10 cellular contexts compared by ENCODE assay signal in the genomic region with DNA sequence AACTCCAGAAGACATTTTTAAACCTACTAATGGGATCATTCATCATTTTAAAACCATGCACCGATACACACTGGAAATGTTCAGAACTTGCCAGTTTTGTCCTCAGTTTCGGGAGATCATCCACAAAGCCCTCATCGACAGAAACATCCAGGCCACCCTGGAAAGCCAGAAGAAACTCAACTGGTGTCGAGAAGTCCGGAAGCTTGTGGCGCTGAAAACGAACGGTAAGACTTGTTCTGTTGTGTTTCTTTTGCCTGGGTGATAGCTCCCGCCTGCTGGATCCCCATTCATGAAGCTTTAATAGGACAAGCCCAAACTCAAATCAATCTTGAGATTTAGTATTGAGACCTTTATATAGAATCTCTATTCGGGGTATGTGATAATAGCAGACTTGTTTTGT.
DNase-seq lines count a peak whose midpoint lies in the region; ATAC-seq and TF ChIP-seq lines count a peak whose summit lies in the region.
"Had no signal": no experiment of that assay in that cellular context is flagged by ENCODE, and none has a peak within 500 bp of the region (broad histone marks: within the 10 kb centered on the region; RNA-seq: fewer than 3 reads in every experiment).

No MANE protein-coding gene starts in this region.

- ATAC-seq in RWPE2 (ENCODE audit: low read depth) (no peak), HG02763 (IDR thresholded peaks at IDR 0.05; ENCODE audit: unreplicated experiment) (no peak)

- H3K36me3 ChIP-seq in DOHH2 (ENCODE audit: control insufficient read depth, low read length), result peaks cover 24% of the 10 kb centered on the region
- H3K36me3 ChIP-seq in RWPE2 (ENCODE audit: low read depth), result peaks cover 64% of the 10 kb centered on the region
- peaks cover 16% of the 10 kb centered on the region for H3K36me3 ChIP-seq in rectal smooth muscle tissue (ENCODE audit: control insufficient read depth, insufficient read depth, low read length)

- H3K4me1 ChIP-seq in DOHH2 (ENCODE audit: control insufficient read depth, low read length) (peaks cover 57% of the 10 kb centered on the region), RWPE2 (ENCODE audit: insufficient read depth, poor library complexity, severe bottlenecking) (peaks cover 45% of the 10 kb centered on the region), rectal smooth muscle tissue (ENCODE audit: control insufficient read depth, insufficient read depth, low read length) (peaks cover 13% of the 10 kb centered on the region)

- H3K27me3 ChIP-seq in DOHH2 (ENCODE audit: control insufficient read depth, low read length) (peaks cover 8% of the 10 kb centered on the region; the same call in 1 of the 2 replicates), RWPE2 (ENCODE audit: insufficient read depth, poor library complexity, severe bottlenecking) (no peaks in the 10 kb centered on the region), rectal smooth muscle tissue (ENCODE audit: control insufficient read depth, insufficient read depth, low read length) (no peaks in the 10 kb centered on the region)

- peak overlapping the region; percentile 5; the same call in 1 of the 2 replicates for H3K4me2 ChIP-seq in DOHH2 (ENCODE audit: low read length)

- H3K4me3 ChIP-seq in DOHH2 (ENCODE audit: low read length) (no peak overlapping the region), RWPE2 (ENCODE audit: severe bottlenecking) (no peak overlapping the region), epithelial cell of esophagus (ENCODE audit: low read length) (peak overlapping the region; percentile 32), rectal smooth muscle tissue (ENCODE audit: low read length) (peak overlapping the region; percentile 57)

- H4K20me1 ChIP-seq in DOHH2 (ENCODE audit: control insufficient read depth, insufficient read depth, low read depth, low read length), result no peaks in the 10 kb centered on the region

- no peaks in the 10 kb centered on the region for H3K9me2 ChIP-seq in DOHH2 (replicated peaks; ENCODE audit: control insufficient read depth, low read length)

- no peak for DNase-seq in RWPE2 (ENCODE audit: low spot score)
- DNase-seq in epithelial cell of esophagus (ENCODE audit: low read depth), result peak; percentile 30
- no peak for DNase-seq in NCI-H345 (lab: John Stamatoyannopoulos, UW)
- DNase-seq in HPDE6-E6E7 (ENCODE audit: extremely low spot score), result no peak
- DNase-seq in SHP77 treated with DMSO at 0.1 percent for 48 hours (lab: John Stamatoyannopoulos, UW), result no peak
- DNase-seq: NCI-H1694, SIG-M5 had no signal

- H3K79me2 ChIP-seq in DOHH2 (ENCODE audit: control insufficient read depth, low read length), result 0 out of 2 replicates have a peak, but pooled peaks cover 3% of the 10 kb centered on the region

- no peaks in the 10 kb centered on the region; the same call in 1 of the 2 replicates for H3F3A ChIP-seq in DOHH2 (ENCODE audit: control insufficient read depth, insufficient read depth)

- H3K27ac ChIP-seq in DOHH2 (ENCODE audit: low read depth, low read length), result no peak overlapping the region
- peak overlapping the region; percentile 47 for H3K27ac ChIP-seq in RWPE2 (ENCODE audit: poor library complexity, severe bottlenecking)
- peak overlapping the region; percentile 40 for H3K27ac ChIP-seq in rectal smooth muscle tissue (ENCODE audit: low read depth, low read length)

- H3K9me3 ChIP-seq in DOHH2 (ENCODE audit: control insufficient read depth, insufficient read depth, low read length) (no peaks in the 10 kb centered on the region), RWPE2 (ENCODE audit: severe bottlenecking) (no peaks in the 10 kb centered on the region)

- no peak overlapping the region for H3K9ac ChIP-seq in rectal smooth muscle tissue (ENCODE audit: low read length)

- TF ChIP-seq CTCF in DOHH2 (IDR thresholded peaks at IDR 0.05; ENCODE audit: low read depth, low read length, poor library complexity, severe bottlenecking), result no peak
- no peak for TF ChIP-seq CTCF in RWPE2 (IDR thresholded peaks at IDR 0.05; ENCODE audit: poor library complexity, severe bottlenecking)
- no peak for TF ChIP-seq CTCF in epithelial cell of esophagus (IDR thresholded peaks at IDR 0.05; ENCODE audit: insufficient read depth, low read depth, low read length, missing control alignments)

Comparison
In these comparisons a context has a peak if more than half of its experiments do, and no peak if none do; other contexts are left out.
1. H3K4me3 ChIP-seq: peak in epithelial cell of esophagus (single experiment) and rectal smooth muscle tissue (single experiment); none in DOHH2 (single experiment) and RWPE2 (single experiment).